In the genomic region with DNA sequence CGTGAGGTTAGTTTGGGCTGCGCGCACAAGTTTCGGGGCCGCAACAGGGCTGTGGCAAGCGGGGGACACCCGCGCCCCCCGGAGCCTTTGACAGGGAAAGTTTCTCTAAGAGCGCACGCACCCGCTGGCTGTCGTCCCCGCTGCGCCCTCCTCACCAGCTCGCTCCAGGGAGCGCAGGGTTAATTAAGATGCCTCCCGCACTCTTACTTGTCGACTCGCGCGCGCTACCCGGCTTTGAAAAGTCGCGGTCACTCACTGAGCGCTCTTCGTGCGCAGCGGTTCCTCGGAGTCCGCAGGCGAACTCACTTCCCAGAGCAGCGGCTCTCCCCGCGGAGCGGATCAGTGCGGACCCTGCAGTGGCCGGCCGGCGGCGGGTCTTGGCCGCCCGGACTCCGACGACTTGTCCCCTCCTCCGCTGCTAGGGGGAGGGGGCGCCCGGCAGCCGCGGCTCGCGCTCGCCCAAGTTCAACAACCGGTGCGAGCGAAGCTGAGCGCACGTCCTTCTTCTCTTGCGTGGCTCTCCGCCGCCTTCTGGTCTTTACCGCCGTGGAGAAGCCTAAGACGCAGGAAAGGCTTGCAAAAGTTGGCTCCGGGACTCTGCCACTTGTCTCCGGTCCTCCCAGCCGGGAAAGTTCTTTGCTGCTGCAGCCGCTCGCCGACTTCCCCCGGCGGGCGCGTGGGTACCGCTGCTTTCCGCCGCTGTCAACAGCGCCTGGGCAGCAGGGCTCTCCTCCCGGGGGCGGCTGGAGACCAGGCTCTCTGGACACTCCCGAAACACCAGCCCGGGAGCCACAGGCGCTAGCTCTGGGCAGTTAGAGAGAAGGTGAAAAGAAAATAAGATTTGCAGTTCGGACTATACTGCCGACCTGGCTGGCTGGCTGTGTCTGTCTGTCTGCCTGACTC, we compare ENCODE assay signal across 8 cellular contexts. TPM values are rescaled to one million over a fixed set of nuclear protein-coding genes. Genes with fewer than 3 reads are reported as not detected.
DNase-seq lines count a peak whose midpoint lies in the region; ATAC-seq, FAIRE-seq and TF ChIP-seq lines count a peak whose summit lies in the region.

No MANE protein-coding gene starts in this region.

- H3K79me2 ChIP-seq in astrocyte (ENCODE audit: insufficient read depth, low read length): peaks cover 38% of the 10 kb centered on the region

- peaks cover 41% of the 10 kb centered on the region for H4K20me1 ChIP-seq in astrocyte (ENCODE audit: insufficient read depth, low read length)

- POLR2A ChIA-PET in A673 (lab: Charles Lee; ENCODE audit: low non-redundant PET): interaction anchor here (1.0 kb wide), 1 partner anchor 722 kb away, joined by 5 read pairs; no protein-coding TSS in a partner anchor

- FAIRE-seq in astrocyte (lab: Jason Lieb, UNC): no peak

- no peaks in the 10 kb centered on the region for H3K36me3 ChIP-seq in A673 (ENCODE audit: insufficient read depth, low read length, poor library complexity, severe bottlenecking)
- H3K36me3 ChIP-seq in astrocyte (ENCODE audit: insufficient read depth, low read length): peaks cover 8% of the 10 kb centered on the region
- H3K36me3 ChIP-seq in gastrocnemius medialis: peaks cover 0 to 8% of the 10 kb centered on the region in 2 donors

- H3K9me3 Mint-ChIP-seq in astrocyte (ENCODE audit: unreplicated experiment): peaks cover 4% of the 10 kb centered on the region

- peak overlapping the region; percentile 87 for H3K27ac ChIP-seq in A673 (ENCODE audit: low read depth, low read length, poor library complexity, severe bottlenecking)
- peak overlapping the region; percentile 90 for H3K27ac ChIP-seq in astrocyte (ENCODE audit: low read depth, low read length)
- H3K27ac ChIP-seq in gastrocnemius medialis: peak overlapping the region; percentile 91 to 100 (median 99)

- TSS peak; percentile 52 for BruUV-seq in A673 (replicated peaks; lab: Mats Ljungman, UMichigan)

- H3K9ac ChIP-seq in astrocyte (ENCODE audit: low read length): peak overlapping the region; percentile 99

- no peak for TF ChIP-seq POLR2A in gastrocnemius medialis (IDR thresholded peaks at IDR 0.05)

- ATAC-seq in GM18502 (IDR thresholded peaks at IDR 0.05; ENCODE audit: poor library complexity, unreplicated experiment) (peak; percentile 15), HG03159 (IDR thresholded peaks at IDR 0.05; ENCODE audit: unreplicated experiment) (peak; percentile 5), gastrocnemius medialis (peak; percentile 9 to 11)

- no peaks in the 10 kb centered on the region for H3K27me3 Mint-ChIP-seq in astrocyte (ENCODE audit: low read depth, unreplicated experiment)

- peak overlapping the region; percentile 99 for H3K27ac Mint-ChIP-seq in astrocyte (ENCODE audit: unreplicated experiment)

- peak overlapping the region; percentile 95 for H3K4me3 Mint-ChIP-seq in astrocyte (ENCODE audit: unreplicated experiment)

- H3K4me1 ChIP-seq in A673 (ENCODE audit: insufficient read depth, low read length, poor library complexity, severe bottlenecking): peaks cover 32% of the 10 kb centered on the region
- peaks cover 17% of the 10 kb centered on the region for H3K4me1 ChIP-seq in astrocyte (ENCODE audit: insufficient read depth, low read length)
- H3K4me1 ChIP-seq in gastrocnemius medialis: peaks cover 14 to 25% of the 10 kb centered on the region in 2 donors

- H3K36me3 Mint-ChIP-seq in astrocyte (ENCODE audit: low read depth, unreplicated experiment): peaks cover 21% of the 10 kb centered on the region

- peak; percentile 65 for DNase-seq in A673 (ENCODE audit: low spot score)
- DNase-seq in RPMI8226: peak; percentile 78
- DNase-seq in astrocyte (ENCODE audit: low read depth): peak; percentile 36
- peak; percentile 19 to 51 for DNase-seq in gastrocnemius medialis
- DNase-seq in HuH-7 (ENCODE audit: low spot score): no peak

- in situ Hi-C loops in gastrocnemius medialis (cut with MboI; ENCODE audit: low sequenced_read_pairs in 4 of 4): loop anchor here (10.0 to 25.0 kb wide), 5 partner anchors 104 to 911 kb away; a partner anchor contains a TSS

- H3K4me3 ChIP-seq in A673 (ENCODE audit: low read depth, low read length, poor library complexity, severe bottlenecking) (peak overlapping the region; percentile 63), astrocyte (ENCODE audit: insufficient read depth, low read depth, low read length) (peak overlapping the region; percentile 98), iPS-11a (ENCODE audit: low read depth, low read length) (peak overlapping the region; percentile 62), gastrocnemius medialis (peak overlapping the region; percentile 76 to 97 (median 94))

- TF ChIP-seq CTCF in A673 (conservative IDR thresholded peaks at IDR 0.05; ENCODE audit: low read depth, low read length) (no peak), astrocyte (IDR thresholded peaks at IDR 0.05; ENCODE audit: insufficient read depth, low read depth, low read length) (no peak), gastrocnemius medialis (IDR thresholded peaks at IDR 0.05 in 4 of 5, conservative IDR thresholded peaks at IDR 0.05 in 1 of 5) (no peak)

- peaks cover 11% of the 10 kb centered on the region for H3K4me1 Mint-ChIP-seq in astrocyte (ENCODE audit: low read depth, unreplicated experiment)

- H3K9me3 ChIP-seq in A673 (ENCODE audit: low read depth, low read length, poor library complexity, severe bottlenecking) (no peaks in the 10 kb centered on the region), astrocyte (ENCODE audit: insufficient read depth, low read depth, low read length) (no peaks in the 10 kb centered on the region), gastrocnemius medialis (no peaks in the 10 kb centered on the region)

- no peak overlapping the region for H2AFZ ChIP-seq in astrocyte (ENCODE audit: low read depth, low read length)

- H3K4me2 ChIP-seq in astrocyte (ENCODE audit: low read length): peak overlapping the region; percentile 89

- CTCF ChIA-PET in A673 (lab: Charles Lee): interaction anchor here (0.6 to 0.8 kb wide), 2 partner anchors 33 to 537 kb away, joined by 4 to 7 read pairs; no protein-coding TSS in a partner anchor

- intact Hi-C loops in A673 (cut with micrococcal nuclease; ENCODE audit: unreplicated experiment) (loop anchor here (2.0 to 5.0 kb wide), 3 partner anchors 294 to 513 kb away; a partner anchor contains a TSS), gastrocnemius medialis (cut with DNase I; ENCODE audit: low total_unique reads) (loop anchor here (1.0 to 10.0 kb wide), 10 partner anchors 99 to 909 kb away; no protein-coding TSS in a partner anchor)

- H3K27me3 ChIP-seq in A673 (replicated peaks; ENCODE audit: insufficient read depth, low read depth, low read length, poor library complexity) (peaks cover 3% of the 10 kb centered on the region), astrocyte (ENCODE audit: insufficient read depth, low read length) (no peaks in the 10 kb centered on the region), gastrocnemius medialis (no peaks in the 10 kb centered on the region)

RNA-seq across cellular contexts. Expression of a gene that starts 0.5 kb away (rescaled TPM):
- total RNA-seq in A673 (2021) (16.9 and 24.9 TPM in 2 replicates), astrocyte (100 and 101 TPM in 2 replicates), gastrocnemius medialis (100 to 1,000 TPM in 2 of 4 donors, 10 to 100 TPM in 2; 41.2 to 104 (median 90.8) TPM)
